16 cellular contexts compared by ENCODE assay signal in the genomic region with DNA sequence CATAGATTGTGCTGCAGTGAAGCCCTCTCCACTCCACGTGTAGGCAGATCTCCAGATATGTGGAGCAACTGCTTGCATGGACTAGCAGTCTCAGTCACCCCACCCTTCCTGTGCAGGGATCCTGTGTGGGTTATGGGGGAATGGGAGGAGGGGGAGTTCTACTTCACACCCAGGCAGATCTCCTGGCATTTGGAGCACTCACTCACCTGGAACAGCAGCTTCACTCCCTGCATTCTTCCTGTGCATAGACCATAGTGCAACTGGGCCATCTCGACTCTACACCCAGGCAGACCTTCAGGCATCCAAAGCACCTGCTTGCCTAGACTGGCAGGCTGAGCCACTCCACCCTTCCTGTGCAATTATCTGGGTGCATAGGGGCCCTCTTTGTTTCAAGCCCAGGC.
A peak's percentile ranks its signal among the peaks of the same experiment; 100 is the strongest.
DNase-seq lines count a peak whose midpoint lies in the region; ATAC-seq and TF ChIP-seq lines count a peak whose summit lies in the region.
"Had no signal": no experiment of that assay in that cellular context is flagged by ENCODE, and none has a peak within 500 bp of the region (broad histone marks: within the 10 kb centered on the region; RNA-seq: fewer than 3 reads in every experiment).

No MANE protein-coding gene starts in this region.

- peaks cover 6% of the 10 kb centered on the region for H3K4me1 Mint-ChIP-seq in activated CD4-positive, alpha-beta T cell treated with anti-CD3 and anti-CD28 coated beads, Interleukin-2, amount 10 ng/mL, durations not matched to agents 24 days and 14 days
- H3K4me1 Mint-ChIP-seq in activated CD4-positive, alpha-beta T cell treated with anti-CD3 and anti-CD28 coated beads, Interleukin-2, amount 10 ng/mL, durations not matched to agents 7 days and 5 days: peaks cover 8% of the 10 kb centered on the region

- POLR2A ChIA-PET in activated CD4-positive, alpha-beta T cell treated with anti-CD3 and anti-CD28 coated beads, Interleukin-2, amount 10 ng/mL, durations not matched to agents 7 days and 5 days (lab: Charles Lee): no interaction called here
- POLR2A ChIA-PET in Panc1 (lab: Charles Lee): no interaction called here

- H3K27ac ChIP-seq in Panc1 (ENCODE audit: low read length): no peak overlapping the region
- H3K27ac ChIP-seq in suprapubic skin: peak overlapping the region; percentile 67
- H3K27ac ChIP-seq: BLaER1, brain microvascular endothelial cell, esophagus muscularis mucosa had no signal

- H3K27me3 Mint-ChIP-seq in activated CD4-positive, alpha-beta T cell treated with anti-CD3 and anti-CD28 coated beads, Interleukin-2, amount 10 ng/mL, durations not matched to agents 24 days and 14 days: peaks cover 21% of the 10 kb centered on the region
- H3K27me3 Mint-ChIP-seq in activated CD4-positive, alpha-beta T cell treated with anti-CD3 and anti-CD28 coated beads, Interleukin-2, amount 10 ng/mL, durations not matched to agents 7 days and 5 days: peaks cover 17% of the 10 kb centered on the region

- H3K36me3 ChIP-seq in Panc1 (ENCODE audit: control insufficient read depth, insufficient read depth, low read length): no peaks in the 10 kb centered on the region
- H3K36me3 ChIP-seq in suprapubic skin: no peaks in the 10 kb centered on the region
- H3K36me3 ChIP-seq: BLaER1, brain microvascular endothelial cell, esophagus muscularis mucosa had no signal

- no peaks in the 10 kb centered on the region for H3K36me3 Mint-ChIP-seq in activated CD4-positive, alpha-beta T cell treated with anti-CD3 and anti-CD28 coated beads, Interleukin-2, amount 10 ng/mL, durations not matched to agents 24 days and 14 days (ENCODE audit: low read depth)
- no peaks in the 10 kb centered on the region for H3K36me3 Mint-ChIP-seq in activated CD4-positive, alpha-beta T cell treated with anti-CD3 and anti-CD28 coated beads, Interleukin-2, amount 10 ng/mL, durations not matched to agents 7 days and 5 days (ENCODE audit: low read depth)
- H3K36me3 Mint-ChIP-seq: naive B cell had no signal

- H3K9me3 ChIP-seq in Panc1 (ENCODE audit: control insufficient read depth, insufficient read depth, low read depth, low read length) (no peaks in the 10 kb centered on the region), suprapubic skin (no peaks in the 10 kb centered on the region)
- H3K9me3 ChIP-seq: BLaER1, esophagus muscularis mucosa had no signal

- ATAC-seq in Panc1 (peak; percentile 56; the same call in 1 of the 2 replicates), HG03442 (IDR thresholded peaks at IDR 0.05; ENCODE audit: unreplicated experiment) (no peak)

- H3K4me3 ChIP-seq in Panc1 (ENCODE audit: low read depth in 2 of 2, low read length in 2 of 2) (no peak overlapping the region), suprapubic skin (no peak overlapping the region)
- H3K4me3 ChIP-seq: BLaER1, esophagus muscularis mucosa had no signal

- no peak overlapping the region for H3K27ac Mint-ChIP-seq in activated CD4-positive, alpha-beta T cell treated with anti-CD3 and anti-CD28 coated beads, Interleukin-2, amount 10 ng/mL, durations not matched to agents 24 days and 14 days
- no peak overlapping the region for H3K27ac Mint-ChIP-seq in activated CD4-positive, alpha-beta T cell treated with anti-CD3 and anti-CD28 coated beads, Interleukin-2, amount 10 ng/mL, durations not matched to agents 7 days and 5 days
- H3K27ac Mint-ChIP-seq: activated B cell treated with CpG ODN at 0.5 μM for 24 hours; activated CD8-positive, alpha-beta T cell treated with anti-CD3 and anti-CD28 coated beads, Interleukin-2, amount 10 ng/mL, durations not matched to agents 7 days and 5 days had no signal

- peak; percentile 62 for DNase-seq in activated CD4-positive, alpha-beta T cell treated with anti-CD3 and anti-CD28 coated beads, Interleukin-2, amount 10 ng/mL, durations not matched to agents 24 days and 14 days
- DNase-seq in activated CD4-positive, alpha-beta T cell treated with anti-CD3 and anti-CD28 coated beads, Interleukin-2, amount 10 ng/mL, durations not matched to agents 7 days and 5 days: no peak
- DNase-seq in Panc1 (ENCODE audit: low read depth, low spot score) (no peak), glomerular visceral epithelial cell (ENCODE audit: extremely low spot score) (peak; percentile 30), suprapubic skin (ENCODE audit: low spot score in 2 of 2) (no peak), GF-D8 (lab: John Stamatoyannopoulos, UW) (no peak), C1 segment of cervical spinal cord (lab: John Stamatoyannopoulos, UW) (no peak)
- DNase-seq: activated B cell treated with CpG ODN at 0.5 μM for 24 hours, SIG-M5 had no signal

- intact Hi-C loops in activated CD4-positive, alpha-beta T cell treated with anti-CD3 and anti-CD28 coated beads, Interleukin-2, amount 10 ng/mL, durations not matched to agents 24 days and 14 days (cut with micrococcal nuclease): loop anchor here (5.0 to 10.0 kb wide), 2 partner anchors 309 to 856 kb away; no protein-coding TSS in a partner anchor
- intact Hi-C loops in Panc1 (cut with micrococcal nuclease; ENCODE audit: unreplicated experiment): no loop called here

- TF ChIP-seq CTCF in Panc1 (IDR thresholded peaks at IDR 0.05): no peak
- no peak for TF ChIP-seq CTCF in suprapubic skin (IDR thresholded peaks at IDR 0.05)

- no peaks in the 10 kb centered on the region for H3K27me3 ChIP-seq in Panc1 (ENCODE audit: control insufficient read depth, insufficient read depth, low read length)
- no peaks in the 10 kb centered on the region for H3K27me3 ChIP-seq in suprapubic skin
- H3K27me3 ChIP-seq: BLaER1, brain microvascular endothelial cell, esophagus muscularis mucosa had no signal

- CTCF ChIA-PET in activated CD4-positive, alpha-beta T cell treated with anti-CD3 and anti-CD28 coated beads, Interleukin-2, amount 10 ng/mL, durations not matched to agents 7 days and 5 days (lab: Charles Lee): no interaction called here
- CTCF ChIA-PET in Panc1 (lab: Charles Lee): interaction anchor here (1.1 kb wide), 1 partner anchor 824 kb away, joined by 6 read pairs; no protein-coding TSS in a partner anchor

- WGBS in suprapubic skin: 30% methylated on average over 2 of the region's 2 CpGs

- H3K4me3 Mint-ChIP-seq in activated CD4-positive, alpha-beta T cell treated with anti-CD3 and anti-CD28 coated beads, Interleukin-2, amount 10 ng/mL, durations not matched to agents 24 days and 14 days: no peak overlapping the region
- H3K4me3 Mint-ChIP-seq in activated CD4-positive, alpha-beta T cell treated with anti-CD3 and anti-CD28 coated beads, Interleukin-2, amount 10 ng/mL, durations not matched to agents 7 days and 5 days: no peak overlapping the region
- H3K4me3 Mint-ChIP-seq: activated B cell treated with CpG ODN at 0.5 μM for 24 hours; activated CD8-positive, alpha-beta T cell treated with anti-CD3 and anti-CD28 coated beads, Interleukin-2, amount 10 ng/mL, durations not matched to agents 7 days and 5 days; activated T-cell treated with anti-CD3 and anti-CD28 coated beads, Interleukin-2, amount 50 U/mL, for 4 hours; naive B cell had no signal

- no peak for TF ChIP-seq POLR2A in suprapubic skin (IDR thresholded peaks at IDR 0.05)

- H3K4me1 ChIP-seq in Panc1 (ENCODE audit: control insufficient read depth, insufficient read depth, low read length) (no peaks in the 10 kb centered on the region), suprapubic skin (peaks cover 5% of the 10 kb centered on the region)
- H3K4me1 ChIP-seq: BLaER1, esophagus muscularis mucosa had no signal

- no peak for TF ChIP-seq EP300 in suprapubic skin (IDR thresholded peaks at IDR 0.05)

- no TSS peak for BruUV-seq in Panc1 (replicated peaks; lab: Mats Ljungman, UMichigan)

- H3K9me3 Mint-ChIP-seq in activated CD4-positive, alpha-beta T cell treated with anti-CD3 and anti-CD28 coated beads, Interleukin-2, amount 10 ng/mL, durations not matched to agents 24 days and 14 days: peaks cover 8% of the 10 kb centered on the region
- peaks cover 4% of the 10 kb centered on the region for H3K9me3 Mint-ChIP-seq in activated CD4-positive, alpha-beta T cell treated with anti-CD3 and anti-CD28 coated beads, Interleukin-2, amount 10 ng/mL, durations not matched to agents 7 days and 5 days
- H3K9me3 Mint-ChIP-seq: activated B cell treated with CpG ODN at 0.5 μM for 24 hours; activated T-cell treated with anti-CD3 and anti-CD28 coated beads, Interleukin-2, amount 50 U/mL, for 4 hours had no signal

- in situ Hi-C loops in Panc1 (cut with HindIII; ENCODE audit: low pct_unique_long_range_greater_than_20kb, low sequenced_read_pairs): no loop called here

Comparison
In these comparisons a context has a peak if more than half of its experiments do, and no peak if none do; other contexts are left out.
1. DNase-seq: peak in activated CD4-positive, alpha-beta T cell treated with anti-CD3 and anti-CD28 coated beads, Interleukin-2, amount 10 ng/mL, durations not matched to agents 24 days and 14 days (single experiment) and glomerular visceral epithelial cell (single experiment); none in activated CD4-positive, alpha-beta T cell treated with anti-CD3 and anti-CD28 coated beads, Interleukin-2, amount 10 ng/mL, durations not matched to agents 7 days and 5 days (single experiment), Panc1 (single experiment), suprapubic skin (0 of 2), GF-D8 (single experiment) and C1 segment of cervical spinal cord (0 of 14).